In the genomic region with DNA sequence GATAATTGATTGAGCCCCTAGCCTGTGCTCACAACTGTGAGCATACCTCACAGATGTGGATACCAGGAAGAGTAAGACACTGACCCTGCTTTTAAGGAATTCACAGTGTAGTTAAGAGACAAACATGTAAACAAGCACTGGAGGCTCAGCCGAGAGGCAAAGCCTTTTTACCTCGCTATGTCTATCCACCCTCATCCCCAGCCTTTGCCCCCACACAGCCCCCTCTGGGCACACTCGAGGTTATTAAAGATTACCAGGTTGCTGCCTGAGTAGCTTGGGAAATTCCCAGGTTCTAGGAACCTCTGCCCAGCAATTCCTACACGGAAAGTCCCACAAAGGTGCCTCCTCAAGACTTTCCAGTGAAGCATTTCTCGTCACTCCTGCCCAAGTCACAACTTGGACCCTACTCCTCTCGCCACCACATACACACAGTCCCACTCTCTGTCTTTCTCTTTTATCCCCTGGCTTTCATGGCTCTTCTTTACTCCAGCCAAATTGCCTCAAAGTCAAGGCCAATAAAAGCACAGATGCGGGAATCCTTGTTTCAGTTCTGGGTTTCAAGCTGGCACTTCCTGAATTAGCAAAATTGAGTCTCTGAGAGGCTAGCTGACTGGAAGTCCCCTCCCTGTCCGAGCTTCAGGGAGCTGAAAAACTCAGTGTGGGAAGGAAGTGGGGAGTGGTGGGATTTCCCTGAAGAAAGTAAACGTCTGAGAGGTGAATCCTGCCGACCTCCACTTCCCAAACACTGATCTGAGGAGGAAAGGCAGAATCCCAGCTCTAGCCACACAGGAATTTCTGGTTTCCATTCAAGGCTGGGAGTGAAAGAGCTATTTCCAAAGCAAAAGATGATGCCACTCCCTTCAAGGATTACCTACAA, we compare ENCODE assay signal across 8 cellular contexts. TPM values are rescaled to one million over a fixed set of nuclear protein-coding genes. Genes with fewer than 3 reads are reported as not detected.
DNase-seq lines count a peak whose midpoint lies in the region; ATAC-seq and TF ChIP-seq lines count a peak whose summit lies in the region.

No MANE protein-coding gene starts in this region.

- WGBS in ovary, 3 donors, result 23 to 30% (median 30%) methylated on average over 10 of the region's 10 CpGs

- H3K27me3 ChIP-seq in foreskin keratinocyte, result no peaks in the 10 kb centered on the region
- H3K27me3 ChIP-seq in ovary, result no peaks in the 10 kb centered on the region

- no peak for DNase-seq in T-helper 1 cell
- peak in 1 of 3 donors; percentile 34 for DNase-seq in T-helper 17 cell
- DNase-seq in foreskin keratinocyte, result peak in 1 of 2 donors; percentile 45
- no peak for DNase-seq in ovary

- ATAC-seq in T-helper 17 cell (peak; percentile 73), foreskin keratinocyte (peak; percentile 29), GM18498 (IDR thresholded peaks at IDR 0.05; ENCODE audit: unreplicated experiment) (no peak), HG02623 (IDR thresholded peaks at IDR 0.05; ENCODE audit: unreplicated experiment) (no peak)

- no peak for TF ChIP-seq EP300 in ovary (IDR thresholded peaks at IDR 0.05)

- H3K4me1 ChIP-seq in foreskin keratinocyte, result peaks cover 27% of the 10 kb centered on the region
- H3K4me1 ChIP-seq in ovary (ENCODE audit: insufficient read depth), result peaks cover 5% of the 10 kb centered on the region

- TF ChIP-seq CTCF in foreskin keratinocyte (conservative IDR thresholded peaks at IDR 0.05) (no peak), ovary (IDR thresholded peaks at IDR 0.05) (no peak)

- no peak overlapping the region for H3K4me3 ChIP-seq in ovary

- H3K4me3 Mint-ChIP-seq in T-helper 1 cell treated with Interleukin-12 subunit alpha and Interleukin-12 subunit beta and Interleukin-4 antibody, amounts not matched to agents 30 μg/mL and 1 μg/mL, for 36 hours, result peak overlapping the region; percentile 86
- H3K4me3 Mint-ChIP-seq in T-helper 17 cell, result peak overlapping the region; percentile 81
- peak overlapping the region; percentile 98 for H3K4me3 Mint-ChIP-seq in stimulated activated naive CD8-positive, alpha-beta T cell treated with anti-CD3 and anti-CD28 coated beads, Interleukin-15, Interleukin-2, amounts not matched to agents 100 ng/mL and 50 ng/mL, for 24 hours

- no peaks in the 10 kb centered on the region for H3K9me3 Mint-ChIP-seq in T-helper 1 cell treated with Interleukin-12 subunit alpha and Interleukin-12 subunit beta and Interleukin-4 antibody, amounts not matched to agents 30 μg/mL and 1 μg/mL, for 36 hours
- H3K9me3 Mint-ChIP-seq in stimulated activated naive CD8-positive, alpha-beta T cell treated with anti-CD3 and anti-CD28 coated beads, Interleukin-15, Interleukin-2, amounts not matched to agents 100 ng/mL and 50 ng/mL, for 24 hours, result no peaks in the 10 kb centered on the region

- peaks cover 91% of the 10 kb centered on the region for H3K4me1 Mint-ChIP-seq in T-helper 1 cell treated with Interleukin-12 subunit alpha and Interleukin-12 subunit beta and Interleukin-4 antibody, amounts not matched to agents 30 μg/mL and 1 μg/mL, for 36 hours (ENCODE audit: low read depth)
- H3K4me1 Mint-ChIP-seq in T-helper 17 cell, result peaks cover 92% of the 10 kb centered on the region
- peaks cover 99% of the 10 kb centered on the region for H3K4me1 Mint-ChIP-seq in stimulated activated naive CD8-positive, alpha-beta T cell treated with anti-CD3 and anti-CD28 coated beads, Interleukin-15, Interleukin-2, amounts not matched to agents 100 ng/mL and 50 ng/mL, for 24 hours (ENCODE audit: low read depth)

- no peak for TF ChIP-seq POLR2A in ovary (IDR thresholded peaks at IDR 0.05)

- intact Hi-C loops in ovary (cut with DNase I), result no loop called here

- H3K9me3 ChIP-seq in T-helper 17 cell (ENCODE audit: control insufficient read depth, low read length, poor library complexity, severe bottlenecking) (no peaks in the 10 kb centered on the region), ovary (no peaks in the 10 kb centered on the region)

- no peaks in the 10 kb centered on the region for H3K27me3 Mint-ChIP-seq in T-helper 1 cell treated with Interleukin-12 subunit alpha and Interleukin-12 subunit beta and Interleukin-4 antibody, amounts not matched to agents 30 μg/mL and 1 μg/mL, for 36 hours (ENCODE audit: low read depth)
- no peaks in the 10 kb centered on the region for H3K27me3 Mint-ChIP-seq in T-helper 17 cell
- no peaks in the 10 kb centered on the region for H3K27me3 Mint-ChIP-seq in stimulated activated naive CD8-positive, alpha-beta T cell treated with anti-CD3 and anti-CD28 coated beads, Interleukin-15, Interleukin-2, amounts not matched to agents 100 ng/mL and 50 ng/mL, for 24 hours

- no peaks in the 10 kb centered on the region for H3K36me3 ChIP-seq in ovary

- H3K36me3 Mint-ChIP-seq in T-helper 1 cell treated with Interleukin-12 subunit alpha and Interleukin-12 subunit beta and Interleukin-4 antibody, amounts not matched to agents 30 μg/mL and 1 μg/mL, for 36 hours (ENCODE audit: low read depth), result peaks cover 95% of the 10 kb centered on the region
- H3K36me3 Mint-ChIP-seq in T-helper 17 cell (ENCODE audit: low read depth), result peaks cover 34% of the 10 kb centered on the region
- peaks cover 100% of the 10 kb centered on the region for H3K36me3 Mint-ChIP-seq in stimulated activated naive CD8-positive, alpha-beta T cell treated with anti-CD3 and anti-CD28 coated beads, Interleukin-15, Interleukin-2, amounts not matched to agents 100 ng/mL and 50 ng/mL, for 24 hours (ENCODE audit: low read depth)

- peak overlapping the region; percentile 87 for H3K27ac Mint-ChIP-seq in T-helper 1 cell treated with Interleukin-12 subunit alpha and Interleukin-12 subunit beta and Interleukin-4 antibody, amounts not matched to agents 30 μg/mL and 1 μg/mL, for 36 hours
- peak overlapping the region; percentile 98 for H3K27ac Mint-ChIP-seq in T-helper 17 cell
- peak overlapping the region; percentile 100 for H3K27ac Mint-ChIP-seq in stimulated activated naive CD8-positive, alpha-beta T cell treated with anti-CD3 and anti-CD28 coated beads, Interleukin-15, Interleukin-2, amounts not matched to agents 100 ng/mL and 50 ng/mL, for 24 hours

- H3K27ac ChIP-seq in foreskin keratinocyte, result peak overlapping the region; percentile 59
- peak overlapping the region in 1 of 2 donors; percentile 49 for H3K27ac ChIP-seq in ovary

RNA-seq across cellular contexts. Expression of a gene that starts 7.6 kb away (rescaled TPM):
- total RNA-seq in T-helper 17 cell, result 100 to 1,000 TPM in 1 of 2 donors, 10 to 100 TPM in 1; 62.4 to 126 TPM
- 13.3 and 17.2 TPM in 2 replicates for total RNA-seq in foreskin keratinocyte
- 9.7 and 12.7 TPM in 2 replicates for polyA plus RNA-seq in foreskin keratinocyte
- 10 to 100 TPM in 3 of 7 donors, 1 to 10 TPM in 4; 6.2 to 19.0 (median 9.5) TPM for total RNA-seq in ovary
- 10 to 100 TPM in 1 of 2 donors, 1 to 10 TPM in 1; 2.5 to 18.3 TPM for polyA plus RNA-seq in ovary

RNA-seq across cellular contexts. Expression of a gene that starts 34.6 kb away (rescaled TPM):
- total RNA-seq in T-helper 17 cell (1 to 10 TPM; 8.1 to 9.1 TPM), foreskin keratinocyte (0.28 and 0.48 TPM in 2 replicates), ovary (10 to 100 TPM in 1 of 7 donors, 1 to 10 TPM in 5, not detected in 1; 1.1 to 17.0 (median 1.8) TPM)
- polyA plus RNA-seq in foreskin keratinocyte (0.49 and 0.50 TPM in 2 replicates), ovary (1 to 10 TPM in 1 of 2 donors, under 1 TPM in 1; 0.91 to 1.4 TPM)

RNA-seq across cellular contexts. Expression of a gene that starts 52.9 kb away (rescaled TPM):
- 10 to 100 TPM; 24.5 TPM for total RNA-seq in T-helper 17 cell
- 36.6 and 37.7 TPM in 2 replicates for total RNA-seq in foreskin keratinocyte
- 13.3 and 16.3 TPM in 2 replicates for polyA plus RNA-seq in foreskin keratinocyte
- 10 to 100 TPM; 27.8 to 37.1 (median 32.4) TPM for total RNA-seq in ovary
- 10 to 100 TPM; 16.4 to 40.3 TPM for polyA plus RNA-seq in ovary

RNA-seq across cellular contexts. Expression of a gene that starts 53.0 kb away (rescaled TPM):
- total RNA-seq in T-helper 17 cell (10 to 100 TPM; 30.7 to 31.1 TPM), foreskin keratinocyte (33.3 and 35.8 TPM in 2 replicates), ovary (10 to 100 TPM; 27.2 to 51.8 (median 34.7) TPM)
- polyA plus RNA-seq in foreskin keratinocyte (30.0 and 33.6 TPM in 2 replicates), ovary (10 to 100 TPM; 34.0 to 87.3 TPM)

Comparison
In these comparisons a context has a peak if more than half of its experiments do, and no peak if none do; other contexts are left out.
1. ATAC-seq: peak in T-helper 17 cell (single experiment) and foreskin keratinocyte (single experiment); none in GM18498 (single experiment) and HG02623 (single experiment).
2. Peak in every context shown above with its lines, with median percentiles within 50 percentile points of each other: H3K27ac Mint-ChIP-seq and H3K4me3 Mint-ChIP-seq.